8 cellular contexts compared by ENCODE assay signal in the genomic region with DNA sequence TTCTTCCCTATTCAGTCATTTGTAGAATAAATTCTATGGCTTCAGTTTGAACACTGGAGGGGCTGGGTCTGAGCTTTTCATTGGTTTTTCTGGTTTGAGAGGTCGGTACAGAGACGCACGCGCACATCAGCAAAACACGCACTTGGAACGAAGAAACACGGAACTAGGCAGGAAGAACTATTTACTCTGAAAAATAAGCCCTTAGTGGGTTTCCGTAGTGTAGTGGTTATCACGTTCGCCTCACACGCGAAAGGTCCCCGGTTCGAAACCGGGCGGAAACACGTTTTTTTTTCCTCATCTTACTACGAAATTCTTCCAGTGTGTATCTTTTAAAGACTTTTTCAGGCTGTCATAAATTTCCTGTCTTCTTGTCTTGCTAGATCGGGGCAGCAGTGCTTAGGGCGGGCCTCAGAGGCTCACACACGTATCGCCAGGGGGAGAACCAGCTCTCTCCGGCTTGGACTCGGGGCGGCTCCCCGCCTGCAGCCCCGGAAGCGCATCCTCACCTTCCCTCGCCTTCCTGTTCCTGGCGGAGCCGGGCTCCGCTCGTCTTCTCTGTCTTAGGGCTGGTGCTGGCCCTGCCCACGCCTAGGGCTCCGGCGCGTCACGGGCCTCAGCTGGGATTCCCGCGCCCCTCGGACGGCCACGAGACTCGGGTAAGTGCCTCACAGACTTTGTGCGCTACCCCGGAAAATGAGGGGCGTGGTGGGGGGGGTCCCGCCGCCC. TPM values are rescaled to one million over a fixed set of nuclear protein-coding genes. Genes with fewer than 3 reads are reported as not detected.
DNase-seq lines count a peak whose midpoint lies in the region; ATAC-seq and TF ChIP-seq lines count a peak whose summit lies in the region.

A gene (plus strand): TSS at position 521 of the 726 bp plus-strand sequence. CDS start 6,841 bp downstream, outside the sequence.

- ATAC-seq in HG02798 (IDR thresholded peaks at IDR 0.05; ENCODE audit: poor library complexity, unreplicated experiment), result peak; percentile 65
- peak; percentile 76 for ATAC-seq in activated naive CD8-positive, alpha-beta T cell treated with anti-CD3 and anti-CD28 coated beads, Interleukin-2, amount 50 U/mL, for 24 hours

- no peaks in the 10 kb centered on the region for H3K9me3 Mint-ChIP-seq in activated naive CD8-positive, alpha-beta T cell treated with anti-CD3 and anti-CD28 coated beads, Interleukin-2, amount 50 U/mL, for 24 hours

- peaks cover 8% of the 10 kb centered on the region for H3K27me3 Mint-ChIP-seq in activated naive CD8-positive, alpha-beta T cell treated with anti-CD3 and anti-CD28 coated beads, Interleukin-2, amount 50 U/mL, for 24 hours

- no peak for TF ChIP-seq CTCF in GM12875 (IDR thresholded peaks at IDR 0.05; ENCODE audit: borderline replicate concordance, insufficient read depth, low read depth, low read length)

- intact Hi-C loops in cardiac septum (cut with DNase I), result loop anchor here (1.0 to 5.0 kb wide), 4 partner anchors 15 to 66 kb away; no protein-coding TSS in a partner anchor
- intact Hi-C loops in posterior vena cava (cut with DNase I), result loop anchor here in 1 of 2 donors (10.0 kb wide), 1 partner anchor 173 kb away; a partner anchor contains a TSS

- peak within 1 kb of the TSS; percentile 68 for H3K4me3 ChIP-seq in GM12875 (ENCODE audit: low read depth, low read length)

- DNase-seq in NCI-H1436 treated with DMSO at 0.1 percent for 48 hours (lab: John Stamatoyannopoulos, UW) (peak; percentile 75), T follicular helper cell (ENCODE audit: low read depth) (peak; percentile 77), cardiac septum (ENCODE audit: low spot score) (peak; percentile 92), posterior vena cava (ENCODE audit: low spot score) (peak; percentile 95), ureter (ENCODE audit: low spot score) (peak; percentile 89)
- peak; percentile 79 for DNase-seq in activated naive CD8-positive, alpha-beta T cell treated with anti-CD3 and anti-CD28 coated beads, Interleukin-2, amount 50 U/mL, for 24 hours

- peak within 1 kb of the TSS; percentile 95 for H3K4me3 Mint-ChIP-seq in activated naive CD8-positive, alpha-beta T cell treated with anti-CD3 and anti-CD28 coated beads, Interleukin-2, amount 50 U/mL, for 24 hours

- peaks cover 31% of the 10 kb centered on the region for H3K36me3 Mint-ChIP-seq in activated naive CD8-positive, alpha-beta T cell treated with anti-CD3 and anti-CD28 coated beads, Interleukin-2, amount 50 U/mL, for 24 hours (ENCODE audit: low read depth)

- peak within 1 kb of the TSS; percentile 98 for H3K27ac Mint-ChIP-seq in activated naive CD8-positive, alpha-beta T cell treated with anti-CD3 and anti-CD28 coated beads, Interleukin-2, amount 50 U/mL, for 24 hours

- peaks cover 66% of the 10 kb centered on the region for H3K4me1 Mint-ChIP-seq in activated naive CD8-positive, alpha-beta T cell treated with anti-CD3 and anti-CD28 coated beads, Interleukin-2, amount 50 U/mL, for 24 hours

RNA-seq across cellular contexts. Expression of the gene that starts here (rescaled TPM):
- total RNA-seq in cardiac septum (34.7 TPM), posterior vena cava (10 to 100 TPM; 54.2 to 62.0 TPM), ureter (75.3 TPM)

Comparison
In these comparisons a context has a peak if more than half of its experiments do, and no peak if none do; other contexts are left out.
1. Peak in every context shown above with its lines: DNase-seq, ATAC-seq and H3K4me3 ChIP-seq.